ENCODE assay signal across 8 cellular contexts in genomic region chr4:85747871-85748491, GRCh38.
DNase-seq lines count a peak whose midpoint lies in the region; ATAC-seq, FAIRE-seq and TF ChIP-seq lines count a peak whose summit lies in the region.

No MANE protein-coding gene starts in this region.

- DNase-seq in A549 (ENCODE audit: low read depth in 1 of 2, low spot score in 1 of 2), result peak; percentile 7 to 80
- DNase-seq in GM13976 (ENCODE audit: low spot score), result peak; percentile 59
- peak; percentile 73 for DNase-seq in NB4 (ENCODE audit: low read depth)
- DNase-seq in RWPE1 (ENCODE audit: low spot score), result peak; percentile 21
- no peak for DNase-seq in epithelial cell of proximal tubule (ENCODE audit: low read depth)
- DNase-seq in mucosa of gallbladder (ENCODE audit: low spot score), result peak; percentile 45
- DNase-seq in activated T-helper 1 cell treated with anti-CD3 and anti-CD28 coated beads, Interleukin-12 subunit alpha, Interleukin-12 subunit beta, Interleukin-2, Interleukin-4 antibody, amounts not matched to agents 30 ng/mL and 10 ng/mL and 1 ng/mL, durations not matched to agents 14 hours and 24 hours and 36 hours (ENCODE audit: low spot score), result no peak

- no peaks in the 10 kb centered on the region for H3K27me3 Mint-ChIP-seq in activated T-helper 1 cell treated with anti-CD3 and anti-CD28 coated beads, Interleukin-12 subunit alpha, Interleukin-12 subunit beta, Interleukin-2, Interleukin-4 antibody, amounts not matched to agents 30 ng/mL and 10 ng/mL and 1 ng/mL, durations not matched to agents 14 hours and 24 hours and 36 hours (ENCODE audit: insufficient read depth)

- WGBS in A549 (ENCODE audit: missing lambda C conversion rate), result 33% methylated on average over 3 of the region's 3 CpGs

- H3K4me1 ChIP-seq in A549, result peaks cover 22% of the 10 kb centered on the region

- FAIRE-seq in A549 (lab: Jason Lieb, UNC), result no peak

- H3K9me3 ChIP-seq in A549, result no peaks in the 10 kb centered on the region

- H3K36me3 Mint-ChIP-seq in activated T-helper 1 cell treated with anti-CD3 and anti-CD28 coated beads, Interleukin-12 subunit alpha, Interleukin-12 subunit beta, Interleukin-2, Interleukin-4 antibody, amounts not matched to agents 30 ng/mL and 10 ng/mL and 1 ng/mL, durations not matched to agents 14 hours and 24 hours and 36 hours (ENCODE audit: low read depth), result no peaks in the 10 kb centered on the region

- TF ChIP-seq CTCF in A549 (IDR thresholded peaks at IDR 0.05) (peak; percentile 77), GM13976 (IDR thresholded peaks at IDR 0.05; ENCODE audit: borderline replicate concordance, control extremely low read depth, extremely low read depth, insufficient read depth, missing control alignments) (peak; percentile 81), NB4 (IDR thresholded peaks at IDR 0.05; ENCODE audit: low read depth, low read length) (peak; percentile 64), RWPE1 (conservative IDR thresholded peaks at IDR 0.05; ENCODE audit: low read depth) (peak; percentile 82), epithelial cell of proximal tubule (conservative IDR thresholded peaks at IDR 0.05; ENCODE audit: low read depth, low read length) (peak; percentile 91)

- intact Hi-C loops in activated T-helper 1 cell treated with anti-CD3 and anti-CD28 coated beads, Interleukin-12 subunit alpha, Interleukin-12 subunit beta, Interleukin-2, Interleukin-4 antibody, amounts not matched to agents 30 ng/mL and 10 ng/mL and 1 ng/mL, durations not matched to agents 14 hours and 24 hours and 36 hours (cut with micrococcal nuclease), result loop anchor here (1.0 kb wide), 2 partner anchors 601 to 664 kb away; no protein-coding TSS in a partner anchor

- H3K4me3 ChIP-seq in A549, result no peak overlapping the region
- H3K4me3 ChIP-seq in NB4 (ENCODE audit: low read depth, low read length), result no peak overlapping the region
- no peak overlapping the region for H3K4me3 ChIP-seq in epithelial cell of proximal tubule (ENCODE audit: low read depth, low read length)

- no peaks in the 10 kb centered on the region for H3K9me3 Mint-ChIP-seq in activated T-helper 1 cell treated with anti-CD3 and anti-CD28 coated beads, Interleukin-12 subunit alpha, Interleukin-12 subunit beta, Interleukin-2, Interleukin-4 antibody, amounts not matched to agents 30 ng/mL and 10 ng/mL and 1 ng/mL, durations not matched to agents 14 hours and 24 hours and 36 hours

- H3K27ac Mint-ChIP-seq in activated T-helper 1 cell treated with anti-CD3 and anti-CD28 coated beads, Interleukin-12 subunit alpha, Interleukin-12 subunit beta, Interleukin-2, Interleukin-4 antibody, amounts not matched to agents 30 ng/mL and 10 ng/mL and 1 ng/mL, durations not matched to agents 14 hours and 24 hours and 36 hours, result no peak overlapping the region

- POLR2A ChIA-PET in A549 (lab: Yijun Ruan, JAX), result interaction anchor here (1.5 kb wide), 1 partner anchor 273 kb away, joined by 4 read pairs; the partner anchor contains the start of gene ARHGAP24
- POLR2A ChIA-PET in RWPE1 (lab: Yijun Ruan, JAX; ENCODE audit: low non-redundant PET), result no interaction called here

- in situ Hi-C loops in GM13976 (cut with MboI; ENCODE audit: low sequenced_read_pairs, unreplicated experiment), result no loop called here

- no peak overlapping the region for H3K4me2 ChIP-seq in A549

- no peak overlapping the region for H3K4me3 Mint-ChIP-seq in activated T-helper 1 cell treated with anti-CD3 and anti-CD28 coated beads, Interleukin-12 subunit alpha, Interleukin-12 subunit beta, Interleukin-2, Interleukin-4 antibody, amounts not matched to agents 30 ng/mL and 10 ng/mL and 1 ng/mL, durations not matched to agents 14 hours and 24 hours and 36 hours

- ATAC-seq in A549, result peak; percentile 24 to 84; a peak in 3 of 6 replicates
- peak; percentile 63 for ATAC-seq in HG02642 (IDR thresholded peaks at IDR 0.05; ENCODE audit: poor library complexity, unreplicated experiment)

- no peak for TF ChIP-seq EP300 in A549 (IDR thresholded peaks at IDR 0.05)

- CTCF ChIA-PET in A549 (lab: Yijun Ruan, JAX) (interaction anchor here (0.6 to 3.5 kb wide), 31 partner anchors 8 to 669 kb away, joined by 3 to 20 read pairs (median 3); no protein-coding TSS in a partner anchor), RWPE1 (lab: Yijun Ruan, JAX) (interaction anchor here (0.6 to 1.3 kb wide), 14 partner anchors 8 to 663 kb away, joined by 3 to 9 read pairs (median 3); no protein-coding TSS in a partner anchor)

- H3K27ac ChIP-seq in A549 (no peak overlapping the region), RWPE1 (no peak overlapping the region)

- TF ChIP-seq POLR2A in A549 (IDR thresholded peaks at IDR 0.05; ENCODE audit: low read length), result no peak
- no peak for TF ChIP-seq POLR2A in NB4 (IDR thresholded peaks at IDR 0.05; ENCODE audit: extremely low read depth, insufficient read length)

- peak; percentile 87 to 88 for TF ChIP-seq RAD21 in A549 (conservative IDR thresholded peaks at IDR 0.05 in 1 of 2, IDR thresholded peaks at IDR 0.05 in 1 of 2)

- H3K4me1 Mint-ChIP-seq in activated T-helper 1 cell treated with anti-CD3 and anti-CD28 coated beads, Interleukin-12 subunit alpha, Interleukin-12 subunit beta, Interleukin-2, Interleukin-4 antibody, amounts not matched to agents 30 ng/mL and 10 ng/mL and 1 ng/mL, durations not matched to agents 14 hours and 24 hours and 36 hours (ENCODE audit: low read depth), result no peaks in the 10 kb centered on the region

TF ChIP-seq in A549, 52 proteins besides CTCF, POLR2A, EP300 and RAD21:
- TF ChIP-seq ESRRA (IDR thresholded peaks at IDR 0.05; ENCODE audit: borderline replicate concordance, low read length) (no peak), SMC3 (IDR thresholded peaks at IDR 0.05) (peak; percentile 84), ZFP36 (IDR thresholded peaks at IDR 0.05; ENCODE audit: borderline replicate concordance, partially characterized antibody) (no peak), MAFK (IDR thresholded peaks at IDR 0.05; ENCODE audit: partially characterized antibody) (no peak)
TF ChIP-seq in A549: peak in this region for 1.

Comparison
In these comparisons a context has a peak if more than half of its experiments do, and no peak if none do; other contexts are left out.
1. DNase-seq: peak in A549 (2 of 2), GM13976 (single experiment), NB4 (single experiment), RWPE1 (single experiment) and mucosa of gallbladder (single experiment); none in epithelial cell of proximal tubule (single experiment) and activated T-helper 1 cell treated with anti-CD3 and anti-CD28 coated beads, Interleukin-12 subunit alpha, Interleukin-12 subunit beta, Interleukin-2, Interleukin-4 antibody, amounts not matched to agents 30 ng/mL and 10 ng/mL and 1 ng/mL, durations not matched to agents 14 hours and 24 hours and 36 hours (single experiment).
2. Peak in every context shown above with its lines, with median percentiles within 50 percentile points of each other: CTCF ChIP-seq.